In genomic region chr5:54703091-54703490, GRCh38 we compare ENCODE assay signal across 10 cellular contexts.
DNase-seq lines count a peak whose midpoint lies in the region; ATAC-seq, FAIRE-seq and TF ChIP-seq lines count a peak whose summit lies in the region.
"Had no signal": no experiment of that assay in that cellular context is flagged by ENCODE, and none has a peak within 500 bp of the region (broad histone marks: within the 10 kb centered on the region; RNA-seq: fewer than 3 reads in every experiment).

No MANE protein-coding gene starts in this region.

- H3K9me3 ChIP-seq in tibial artery: no peaks in the 10 kb centered on the region

- H3K36me3 ChIP-seq in kidney epithelial cell (ENCODE audit: control insufficient read depth, insufficient read depth, low read length) (no peaks in the 10 kb centered on the region), tibial artery (no peaks in the 10 kb centered on the region)

- intact Hi-C loops in tibial artery (cut with DNase I; ENCODE audit: low total_unique reads): no loop called here
- intact Hi-C loops in activated T-helper 1 cell treated with anti-CD3 and anti-CD28 coated beads, Interleukin-12 subunit alpha, Interleukin-12 subunit beta, Interleukin-2, Interleukin-4 antibody, amounts not matched to agents 30 ng/mL and 10 ng/mL and 1 ng/mL, durations not matched to agents 14 hours and 24 hours and 36 hours (cut with micrococcal nuclease): no loop called here
- intact Hi-C loops in activated CD4-positive, alpha-beta T cell treated with anti-CD3 and anti-CD28 coated beads for 36 hours (cut with DNase I, micrococcal nuclease): no loop called here

- TF ChIP-seq POLR2A in GM12891 (IDR thresholded peaks at IDR 0.05; ENCODE audit: low read depth, low read length): no peak

- peaks cover 10% of the 10 kb centered on the region for H3K27me3 Mint-ChIP-seq in activated T-helper 1 cell treated with anti-CD3 and anti-CD28 coated beads, Interleukin-12 subunit alpha, Interleukin-12 subunit beta, Interleukin-2, Interleukin-4 antibody, amounts not matched to agents 30 ng/mL and 10 ng/mL and 1 ng/mL, durations not matched to agents 14 hours and 24 hours and 36 hours (ENCODE audit: insufficient read depth)
- no peaks in the 10 kb centered on the region for H3K27me3 Mint-ChIP-seq in activated CD4-positive, alpha-beta T cell treated with anti-CD3 and anti-CD28 coated beads for 36 hours
- H3K27me3 Mint-ChIP-seq: stimulated activated naive B cell treated with anti-CD40 and anti-IgM and Interleukin-4, amounts not matched to agents 10 μg/mL and 1 μg/mL and 100 μg/mL, for 72 hours had no signal

- no peak overlapping the region for H3K27ac Mint-ChIP-seq in activated T-helper 1 cell treated with anti-CD3 and anti-CD28 coated beads, Interleukin-12 subunit alpha, Interleukin-12 subunit beta, Interleukin-2, Interleukin-4 antibody, amounts not matched to agents 30 ng/mL and 10 ng/mL and 1 ng/mL, durations not matched to agents 14 hours and 24 hours and 36 hours
- no peak overlapping the region for H3K27ac Mint-ChIP-seq in activated CD4-positive, alpha-beta T cell treated with anti-CD3 and anti-CD28 coated beads for 36 hours

- CTCF ChIA-PET in activated CD4-positive, alpha-beta T cell treated with anti-CD3 and anti-CD28 coated beads for 36 hours (lab: Charles Lee): interaction anchor here (1.3 kb wide), 1 partner anchor 117 kb away, joined by 3 read pairs; no protein-coding TSS in a partner anchor

- peaks cover 31% of the 10 kb centered on the region for H3K4me1 Mint-ChIP-seq in activated T-helper 1 cell treated with anti-CD3 and anti-CD28 coated beads, Interleukin-12 subunit alpha, Interleukin-12 subunit beta, Interleukin-2, Interleukin-4 antibody, amounts not matched to agents 30 ng/mL and 10 ng/mL and 1 ng/mL, durations not matched to agents 14 hours and 24 hours and 36 hours (ENCODE audit: low read depth)
- H3K4me1 Mint-ChIP-seq in activated CD4-positive, alpha-beta T cell treated with anti-CD3 and anti-CD28 coated beads for 36 hours: no peaks in the 10 kb centered on the region

- no peak for FAIRE-seq in GM12891 (lab: Jason Lieb, UNC)

- H3K4me1 ChIP-seq in tibial artery: peaks cover 0 to 71% (median 40%) of the 10 kb centered on the region in 4 donors

- POLR2A ChIA-PET in activated CD4-positive, alpha-beta T cell treated with anti-CD3 and anti-CD28 coated beads for 36 hours (lab: Charles Lee): no interaction called here

- H3K4me3 Mint-ChIP-seq in activated T-helper 1 cell treated with anti-CD3 and anti-CD28 coated beads, Interleukin-12 subunit alpha, Interleukin-12 subunit beta, Interleukin-2, Interleukin-4 antibody, amounts not matched to agents 30 ng/mL and 10 ng/mL and 1 ng/mL, durations not matched to agents 14 hours and 24 hours and 36 hours: no peak overlapping the region
- H3K4me3 Mint-ChIP-seq in activated CD4-positive, alpha-beta T cell treated with anti-CD3 and anti-CD28 coated beads for 36 hours: no peak overlapping the region
- H3K4me3 Mint-ChIP-seq: stimulated activated naive B cell treated with anti-CD40 and anti-IgM and Interleukin-4, amounts not matched to agents 10 μg/mL and 1 μg/mL and 100 μg/mL, for 72 hours had no signal

- no peak for ATAC-seq in activated CD4-positive, alpha-beta T cell treated with anti-CD3 and anti-CD28 coated beads for 36 hours
- no peak for ATAC-seq in GM18907 (IDR thresholded peaks at IDR 0.05; ENCODE audit: unreplicated experiment)
- ATAC-seq: stimulated activated naive B cell treated with anti-CD40 and anti-IgM and Interleukin-4, amounts not matched to agents 10 μg/mL and 1 μg/mL and 100 μg/mL, for 72 hours had no signal

- H3K27me3 ChIP-seq in kidney epithelial cell (ENCODE audit: control insufficient read depth, insufficient read depth, low read length) (no peaks in the 10 kb centered on the region), tibial artery (no peaks in the 10 kb centered on the region)

- H3K4me3 ChIP-seq in kidney epithelial cell (ENCODE audit: low read depth, low read length) (no peak overlapping the region), tibial artery (peak overlapping the region in 1 of 2 donors; percentile 38)

- TF ChIP-seq CTCF in kidney epithelial cell (IDR thresholded peaks at IDR 0.05; ENCODE audit: insufficient read depth, low read length, poor library complexity, severe bottlenecking) (no peak), tibial artery (IDR thresholded peaks at IDR 0.05) (no peak)

- peak overlapping the region; percentile 64 to 71 for H3K27ac ChIP-seq in tibial artery

- peaks cover 2% of the 10 kb centered on the region for H3K9me3 Mint-ChIP-seq in activated T-helper 1 cell treated with anti-CD3 and anti-CD28 coated beads, Interleukin-12 subunit alpha, Interleukin-12 subunit beta, Interleukin-2, Interleukin-4 antibody, amounts not matched to agents 30 ng/mL and 10 ng/mL and 1 ng/mL, durations not matched to agents 14 hours and 24 hours and 36 hours
- H3K9me3 Mint-ChIP-seq in activated CD4-positive, alpha-beta T cell treated with anti-CD3 and anti-CD28 coated beads for 36 hours (ENCODE audit: low read depth): no peaks in the 10 kb centered on the region
- H3K9me3 Mint-ChIP-seq: stimulated activated naive B cell treated with anti-CD40 and anti-IgM and Interleukin-4, amounts not matched to agents 10 μg/mL and 1 μg/mL and 100 μg/mL, for 72 hours had no signal

- H3K36me3 Mint-ChIP-seq in activated T-helper 1 cell treated with anti-CD3 and anti-CD28 coated beads, Interleukin-12 subunit alpha, Interleukin-12 subunit beta, Interleukin-2, Interleukin-4 antibody, amounts not matched to agents 30 ng/mL and 10 ng/mL and 1 ng/mL, durations not matched to agents 14 hours and 24 hours and 36 hours (ENCODE audit: low read depth): peaks cover 4% of the 10 kb centered on the region
- H3K36me3 Mint-ChIP-seq in activated CD4-positive, alpha-beta T cell treated with anti-CD3 and anti-CD28 coated beads for 36 hours (ENCODE audit: low read depth): no peaks in the 10 kb centered on the region
- H3K36me3 Mint-ChIP-seq: stimulated activated naive B cell treated with anti-CD40 and anti-IgM and Interleukin-4, amounts not matched to agents 10 μg/mL and 1 μg/mL and 100 μg/mL, for 72 hours had no signal

- DNase-seq in HT-29 (ENCODE audit: low spot score): peak; percentile 78
- peak; percentile 36 for DNase-seq in cerebellar cortex (ENCODE audit: low spot score)
- peak; percentile 7 for DNase-seq in kidney epithelial cell (ENCODE audit: low read depth)
- DNase-seq in tibial artery: peak; percentile 59 to 77
- DNase-seq in activated T-helper 1 cell treated with anti-CD3 and anti-CD28 coated beads, Interleukin-12 subunit alpha, Interleukin-12 subunit beta, Interleukin-2, Interleukin-4 antibody, amounts not matched to agents 30 ng/mL and 10 ng/mL and 1 ng/mL, durations not matched to agents 14 hours and 24 hours and 36 hours (ENCODE audit: low spot score): no peak
- DNase-seq in GM12891 (ENCODE audit: insufficient read length, low spot score): no peak
- no peak for DNase-seq in activated CD4-positive, alpha-beta T cell treated with anti-CD3 and anti-CD28 coated beads for 36 hours
- DNase-seq: NCI-H2029 treated with DMSO at 0.1 percent for 48 hours; stimulated activated naive B cell treated with anti-CD40 and anti-IgM and Interleukin-4, amounts not matched to agents 10 μg/mL and 1 μg/mL and 100 μg/mL, for 72 hours had no signal

TF ChIP-seq in GM12891, 5 proteins besides CTCF, POLR2A, EP300 and RAD21:
- TF ChIP-seq TAF1 (IDR thresholded peaks at IDR 0.05; ENCODE audit: low read depth, low read length) (no peak), SPI1 (IDR thresholded peaks at IDR 0.05; ENCODE audit: low read depth, low read length) (no peak), POU2F2 (IDR thresholded peaks at IDR 0.05; ENCODE audit: low read depth, low read length) (no peak)

Comparison
In these comparisons a context has a peak if more than half of its experiments do, and no peak if none do; other contexts are left out.
1. DNase-seq: peak in HT-29 (single experiment), cerebellar cortex (single experiment), kidney epithelial cell (single experiment) and tibial artery (2 of 2); none in activated T-helper 1 cell treated with anti-CD3 and anti-CD28 coated beads, Interleukin-12 subunit alpha, Interleukin-12 subunit beta, Interleukin-2, Interleukin-4 antibody, amounts not matched to agents 30 ng/mL and 10 ng/mL and 1 ng/mL, durations not matched to agents 14 hours and 24 hours and 36 hours (single experiment), GM12891 (single experiment) and activated CD4-positive, alpha-beta T cell treated with anti-CD3 and anti-CD28 coated beads for 36 hours (single experiment).